ENCODE assay signal across 20 cellular contexts in genomic region chrY:23209802-23210495, GRCh38. TPM values are rescaled to one million over a fixed set of nuclear protein-coding genes. Genes with fewer than 3 reads are reported as not detected.
"Had no signal": no experiment of that assay in that cellular context is flagged by ENCODE, and none has a peak within 500 bp of the region (broad histone marks: within the 10 kb centered on the region; RNA-seq: fewer than 3 reads in every experiment).

No MANE protein-coding gene starts in this region.

RNA-seq across cellular contexts. Expression of gene DAZ2, which starts 9.4 kb away (rescaled TPM):
- total RNA-seq: activated naive CD4-positive, alpha-beta T cell treated with anti-CD3 and anti-CD28 coated beads for 36 hours; activated naive CD4-positive, alpha-beta T cell treated with anti-CD3 and anti-CD28 coated beads, Interleukin-2, amount 50 U/mL, for 72 hours; activated naive CD8-positive, alpha-beta T cell treated with anti-CD3 and anti-CD28 coated beads for 36 hours; activated naive CD8-positive, alpha-beta T cell treated with anti-CD3 and anti-CD28 coated beads, Interleukin-2, amount 10 ng/mL, durations not matched to agents 7 days and 5 days; activated T-cell treated with anti-CD3 and anti-CD28 coated beads, Interleukin-2, amount 50 U/mL, for 4 hours; activated T-cell treated with anti-CD3 and anti-CD28 coated beads, Interleukin-2, amount 50 U/mL, for 72 hours; activated T-helper 1 cell treated with anti-CD3 and anti-CD28 coated beads, Interleukin-12 subunit alpha, Interleukin-12 subunit beta, Interleukin-2, Interleukin-4 antibody, amounts not matched to agents 30 ng/mL and 10 ng/mL and 1 ng/mL, durations not matched to agents 14 hours and 24 hours and 36 hours; activated T-helper 17 cell treated with anti-CD3 and anti-CD28 coated beads, Interleukin-2, amount 50 U/mL, for 72 hours; activated T-helper 2 cell treated with anti-CD3 and anti-CD28 coated beads, Interferon-gamma antibody, Interleukin-2, Interleukin-4, amounts not matched to agents 10 μg/mL and 5 μg/mL and 100 μg/mL, durations not matched to agents 14 hours and 24 hours and 36 hours; adrenal gland; aorta; ascending aorta; astrocyte; body of pancreas; breast epithelium; bronchial epithelial cell; cardiac muscle cell; cardiac septum; cerebellum; chondrocyte had no signal

RNA-seq across cellular contexts. Expression of gene DAZ1, which starts 11.1 kb away (rescaled TPM):
- total RNA-seq: activated naive CD4-positive, alpha-beta T cell treated with anti-CD3 and anti-CD28 coated beads for 36 hours; activated naive CD4-positive, alpha-beta T cell treated with anti-CD3 and anti-CD28 coated beads, Interleukin-2, amount 50 U/mL, for 72 hours; activated naive CD8-positive, alpha-beta T cell treated with anti-CD3 and anti-CD28 coated beads for 36 hours; activated naive CD8-positive, alpha-beta T cell treated with anti-CD3 and anti-CD28 coated beads, Interleukin-2, amount 10 ng/mL, durations not matched to agents 7 days and 5 days; activated T-cell treated with anti-CD3 and anti-CD28 coated beads, Interleukin-2, amount 50 U/mL, for 4 hours; activated T-cell treated with anti-CD3 and anti-CD28 coated beads, Interleukin-2, amount 50 U/mL, for 72 hours; activated T-helper 1 cell treated with anti-CD3 and anti-CD28 coated beads, Interleukin-12 subunit alpha, Interleukin-12 subunit beta, Interleukin-2, Interleukin-4 antibody, amounts not matched to agents 30 ng/mL and 10 ng/mL and 1 ng/mL, durations not matched to agents 14 hours and 24 hours and 36 hours; activated T-helper 17 cell treated with anti-CD3 and anti-CD28 coated beads, Interleukin-2, amount 50 U/mL, for 72 hours; activated T-helper 2 cell treated with anti-CD3 and anti-CD28 coated beads, Interferon-gamma antibody, Interleukin-2, Interleukin-4, amounts not matched to agents 10 μg/mL and 5 μg/mL and 100 μg/mL, durations not matched to agents 14 hours and 24 hours and 36 hours; adrenal gland; aorta; ascending aorta; astrocyte; body of pancreas; breast epithelium; bronchial epithelial cell; cardiac muscle cell; cardiac septum; cerebellum; chondrocyte had no signal
